Comparison of ENCODE assay signal across 22 cellular contexts in the genomic region with DNA sequence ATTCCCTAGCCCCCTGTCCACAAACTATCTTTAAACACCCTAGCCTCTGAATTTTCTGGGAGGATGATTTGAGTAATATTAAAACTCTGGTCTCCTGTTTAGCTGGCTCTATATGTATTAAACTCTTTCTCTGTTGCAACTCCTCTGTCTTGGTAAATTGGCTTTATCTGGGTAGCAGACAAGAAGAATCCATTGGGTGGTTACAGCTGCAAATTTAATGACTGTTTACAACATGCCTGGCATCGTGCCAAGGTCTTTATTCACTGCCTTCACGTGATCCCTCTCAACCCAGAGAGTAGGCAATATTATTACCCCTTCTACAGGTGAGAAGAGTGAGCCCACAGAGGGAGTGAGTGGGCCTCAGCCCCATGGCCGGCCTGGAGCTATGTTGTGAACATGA. TPM values are rescaled to one million over a fixed set of nuclear protein-coding genes. Genes with fewer than 3 reads are reported as not detected.
A peak's percentile ranks its signal among the peaks of the same experiment; 100 is the strongest.
DNase-seq lines count a peak whose midpoint lies in the region; ATAC-seq, FAIRE-seq and TF ChIP-seq lines count a peak whose summit lies in the region.
"Had no signal": no experiment of that assay in that cellular context is flagged by ENCODE, and none has a peak within 500 bp of the region (broad histone marks: within the 10 kb centered on the region; RNA-seq: fewer than 3 reads in every experiment).

No MANE protein-coding gene starts in this region.

- BruUV-seq in K562 (replicated peaks; lab: Mats Ljungman, UMichigan), result no TSS peak

- H4K20me1 ChIP-seq in GM23248 (ENCODE audit: insufficient read depth), result no peaks in the 10 kb centered on the region
- no peaks in the 10 kb centered on the region for H4K20me1 ChIP-seq in K562 (replicated peaks; ENCODE audit: control insufficient read depth, insufficient read depth, low read length)
- H4K20me1 ChIP-seq: BLaER1 had no signal

- no peak overlapping the region for H3K4me3 Mint-ChIP-seq in CD4-positive, alpha-beta memory T cell
- H3K4me3 Mint-ChIP-seq: CD8-positive, alpha-beta T cell had no signal

- no peak for FAIRE-seq in K562 (lab: Jason Lieb, UNC)
- FAIRE-seq: A549, D721Med, H54 had no signal

- H2AFZ ChIP-seq in GM23248 (no peak overlapping the region), K562 (ENCODE audit: low read depth, low read length) (no peak overlapping the region)

- ATAC-seq in K562 (no peak), Right ventricle myocardium superior (ENCODE audit: poor library complexity) (no peak)
- ATAC-seq: A549; CD8-positive, alpha-beta T cell had no signal

- no peak for TF ChIP-seq RAD21 in K562 (CRISPR knock-in tag; conservative IDR thresholded peaks at IDR 0.05 in 1 of 2, IDR thresholded peaks at IDR 0.05 in 1 of 2)

- H3K9me2 ChIP-seq in GM23248 (ENCODE audit: insufficient read depth), result no peaks in the 10 kb centered on the region

- in situ Hi-C loops in GM23248 (cut with MboI) (no loop called here), K562 (cut with MboI) (no loop called here)

- no peaks in the 10 kb centered on the region for H3F3A ChIP-seq in GM23248 (ENCODE audit: insufficient read depth)

- H3K9me3 Mint-ChIP-seq in CD4-positive, alpha-beta memory T cell, result peaks cover 2 to 29% (median 18%) of the 10 kb centered on the region in 8 donors

- H3K9ac ChIP-seq in GM23248 (no peak overlapping the region), K562 (ENCODE audit: insufficient read depth in 1 of 2, low read depth in 2 of 2, low read length in 2 of 2) (no peak overlapping the region)
- H3K9ac ChIP-seq: BLaER1 had no signal

- DNase-seq in NCI-H345 (lab: John Stamatoyannopoulos, UW), result peak; percentile 1
- DNase-seq in NCI-H345 treated with DMSO at 0.1 percent for 48 hours (lab: John Stamatoyannopoulos, UW; ENCODE audit: unreplicated experiment), result no peak
- peak; percentile 28 for DNase-seq in GM23248
- DNase-seq in NCI-H1105 (lab: John Stamatoyannopoulos, UW), result peak; percentile 15
- DNase-seq in K562 (ENCODE audit: extremely low read depth in 1 of 4, low spot score in 3 of 4), result no peak
- no peak for DNase-seq in DMS53 treated with DMSO at 0.1 percent for 48 hours (lab: John Stamatoyannopoulos, UW; ENCODE audit: unreplicated experiment)
- no peak for DNase-seq in CD4-positive, alpha-beta memory T cell
- no peak for DNase-seq in Right ventricle myocardium superior
- DNase-seq: CD8-positive, alpha-beta T cell; DND-41; GDM1; NCI-H2029 treated with DMSO at 0.1 percent for 48 hours; NCI-H2227 treated with DMSO at 0.1 percent for 48 hours; NCI-H524 treated with DMSO at 0.1 percent for 48 hours; SIG-M5; T-helper 1 cell; T-helper 9 cell had no signal

- H3K27me3 ChIP-seq in GM23248 (replicated peaks; ENCODE audit: insufficient read depth) (no peaks in the 10 kb centered on the region; the same call in 1 of the 2 replicates), K562 (ENCODE audit: control insufficient read depth in 2 of 2, insufficient read depth in 2 of 2, low read length in 2 of 2) (peaks cover 0 to 4% of the 10 kb centered on the region in 2 experiments; a peak in 1 of 5 replicates)
- H3K27me3 ChIP-seq in CD4-positive, alpha-beta memory T cell (ENCODE audit: insufficient read depth, low read length), result peaks cover 5% of the 10 kb centered on the region
- H3K27me3 ChIP-seq: BLaER1 had no signal

- peaks cover 6 to 10% of the 10 kb centered on the region in 2 donors for H3K27me3 Mint-ChIP-seq in CD4-positive, alpha-beta memory T cell

- H3K27ac Mint-ChIP-seq in CD4-positive, alpha-beta memory T cell, result no peak overlapping the region
- H3K27ac Mint-ChIP-seq: CD8-positive, alpha-beta T cell had no signal

- POLR2A ChIA-PET in K562 (lab: Yijun Ruan, JAX), result no interaction called here
- POLR2A ChIA-PET in CD4-positive, alpha-beta memory T cell (lab: Charles Lee; ENCODE audit: partially characterized antibody), result no interaction called here

- H3K4me1 ChIP-seq in GM23248 (ENCODE audit: insufficient read depth), result no peaks in the 10 kb centered on the region
- no peaks in the 10 kb centered on the region for H3K4me1 ChIP-seq in K562 (replicated peaks in 1 of 2; ENCODE audit: control insufficient read depth in 2 of 2, insufficient read depth in 2 of 2, low read length in 2 of 2)
- H3K4me1 ChIP-seq in CD4-positive, alpha-beta memory T cell (ENCODE audit: insufficient read depth, low read length), result no peaks in the 10 kb centered on the region
- H3K4me1 ChIP-seq: A549 had no signal

- H3K4me3 ChIP-seq in GM23248 (no peak overlapping the region), K562 (no peak overlapping the region)
- no peak overlapping the region for H3K4me3 ChIP-seq in CD4-positive, alpha-beta memory T cell (ENCODE audit: low read length in 2 of 2)
- H3K4me3 ChIP-seq: A549, BLaER1 had no signal

- no peak overlapping the region for H3K27ac ChIP-seq in GM23248
- no peak overlapping the region for H3K27ac ChIP-seq in K562 (ENCODE audit: extremely low read depth, low read depth, low read length)
- no peak overlapping the region for H3K27ac ChIP-seq in CD4-positive, alpha-beta memory T cell (ENCODE audit: low read depth, low read length)
- H3K27ac ChIP-seq: A549, BLaER1 had no signal

- H3K4me1 Mint-ChIP-seq in CD4-positive, alpha-beta memory T cell, result no peaks in the 10 kb centered on the region

- H3K4me2 ChIP-seq in GM23248 (ENCODE audit: unreplicated experiment) (no peak overlapping the region), K562 (ENCODE audit: insufficient read depth, low read length) (no peak overlapping the region)
- H3K4me2 ChIP-seq: A549, BLaER1 had no signal

- 26 to 28% methylated on average over 3 of the region's 3 CpGs for WGBS in GM23248 (ENCODE audit: low coverage in 1 of 2, low lambda C conversion rate in 2 of 2, missing lambda C conversion rate in 2 of 2), 2 experiments
- 0% methylated on average over 3 of the region's 3 CpGs for WGBS in K562 (ENCODE audit: insufficient coverage, low coverage, missing lambda C conversion rate)

- H3K9me3 ChIP-seq in GM23248 (ENCODE audit: low read depth) (no peaks in the 10 kb centered on the region), K562 (replicated peaks; ENCODE audit: control insufficient read depth, insufficient read depth, low read depth, low read length) (no peaks in the 10 kb centered on the region)
- H3K9me3 ChIP-seq in CD4-positive, alpha-beta memory T cell (ENCODE audit: control insufficient read depth in 1 of 2, low read length in 2 of 2), result peaks cover 0 to 3% of the 10 kb centered on the region in 2 donors

- H3K9me1 ChIP-seq in K562 (ENCODE audit: control insufficient read depth, insufficient read depth, low read length), result no peaks in the 10 kb centered on the region

- intact Hi-C loops in K562 (cut with micrococcal nuclease) (no loop called here), Right ventricle myocardium superior (cut with DNase I) (no loop called here)
- intact Hi-C loops in CD4-positive, alpha-beta memory T cell (cut with micrococcal nuclease), result no loop called here

- CTCF ChIA-PET in K562 (lab: Yijun Ruan, JAX; ENCODE audit: low intra/inter-chr PET ratio), result no interaction called here
- CTCF ChIA-PET in CD4-positive, alpha-beta memory T cell (lab: Charles Lee; ENCODE audit: partially characterized antibody), result no interaction called here

- TF ChIP-seq EP300 in K562 (IDR thresholded peaks at IDR 0.05; ENCODE audit: low read length), result no peak

- H3K36me3 ChIP-seq in GM23248 (ENCODE audit: low read depth), result no peaks in the 10 kb centered on the region
- no peaks in the 10 kb centered on the region for H3K36me3 ChIP-seq in K562 (ENCODE audit: control insufficient read depth, insufficient read depth, low read length)
- H3K36me3 ChIP-seq in CD4-positive, alpha-beta memory T cell (ENCODE audit: insufficient read depth, low read length), result no peaks in the 10 kb centered on the region

- H3K79me2 ChIP-seq in GM23248 (ENCODE audit: insufficient read depth), result no peaks in the 10 kb centered on the region
- no peaks in the 10 kb centered on the region for H3K79me2 ChIP-seq in K562 (ENCODE audit: control insufficient read depth, insufficient read depth, low read length)

- TF ChIP-seq POLR2A in K562 (conservative IDR thresholded peaks at IDR 0.05), result no peak

- no peaks in the 10 kb centered on the region for H3K36me3 Mint-ChIP-seq in CD4-positive, alpha-beta memory T cell
- H3K36me3 Mint-ChIP-seq: CD8-positive, alpha-beta T cell had no signal

- TF ChIP-seq CTCF in K562 (IDR thresholded peaks at IDR 0.05 in 2 of 3, conservative IDR thresholded peaks at IDR 0.05 in 1 of 3; ENCODE audit: insufficient read depth in 2 of 3, low read depth in 1 of 3, low read length in 3 of 3), result no peak

TF ChIP-seq in K562, 482 proteins besides CTCF, POLR2A, EP300 and RAD21 (continues in another document):
- TF ChIP-seq TBL1XR1 (IDR thresholded peaks at IDR 0.05; ENCODE audit: low read length in 2 of 2) (no peak), EGR1 (conservative IDR thresholded peaks at IDR 0.05) (no peak), USF2 (CRISPR knock-in tag; IDR thresholded peaks at IDR 0.05) (0 out of 2 replicates have a peak, but pooled peaks have one; percentile 3)

RNA-seq across cellular contexts. Expression of gene CUX2, which starts 35.8 kb away (rescaled TPM):
- total RNA-seq in GM23248 (2014; rRNA removed; shearing (Covaris generic)), result not detected in 2 replicates
- not detected in 2 replicates for polyA plus RNA-seq in GM23248 (2016; fragmentation: Nextera tagmentation; extraction: Ambion mirVana)
- total RNA-seq in K562 (2011; cell fraction: chromatin; rRNA removed; ENCODE audit: low replicate concordance), result not detected in 2 replicates
- not detected in 2 replicates for total RNA-seq in K562 (2011; cell fraction: nucleolus; rRNA removed)
- not detected in 2 replicates for total RNA-seq in K562 (2011; cell fraction: nucleoplasm; rRNA removed)
- not detected in 2 replicates for total RNA-seq in K562 (2014; rRNA removed)
- not detected in 2 replicates for total RNA-seq in K562 (2014; rRNA removed; fragmentation: Illumina TruSeq; extraction: Trizol)
- not detected in 2 replicates for total RNA-seq in K562 (2015; rRNA removed; fragmentation: Illumina TruSeq; extraction: Trizol)
- not detected in 2 replicates for total RNA-seq in K562 (2021)
- polyA plus RNA-seq in K562 (2011; rRNA removed), result not detected in 2 replicates
- not detected in 2 replicates for polyA plus RNA-seq in K562 (2011; cell fraction: cytosol; rRNA removed)
- not detected in 2 replicates for polyA plus RNA-seq in K562 (2011; cell fraction: nucleus; rRNA removed)
- polyA plus RNA-seq in K562 (2012), result not detected in 2 replicates
- not detected in 2 replicates for polyA plus RNA-seq in K562 (2014; fragmentation: Illumina TruSeq; extraction: Trizol)
- not detected for polyA plus RNA-seq in K562 (2014; fragmentation: Nextera tagmentation; extraction: Ambion mirVana)
- polyA plus RNA-seq in K562 (2014; rRNA removed), result not detected in 2 replicates
- not detected in 2 replicates for polyA minus RNA-seq in K562 (2011; rRNA and poly(A)+ RNA removed)
- not detected in 2 replicates for polyA minus RNA-seq in K562 (2011; cell fraction: cytosol; rRNA and poly(A)+ RNA removed)
- polyA minus RNA-seq in K562 (2011; cell fraction: nucleus; rRNA and poly(A)+ RNA removed), result not detected in 2 replicates
- not detected for total RNA-seq in CD4-positive, alpha-beta memory T cell
- polyA plus RNA-seq in CD4-positive, alpha-beta memory T cell, result not detected
- not detected for total RNA-seq in Right ventricle myocardium superior
- total RNA-seq: RPMI7951 had no signal

Comparison
In these comparisons a context has a peak if more than half of its experiments do, and no peak if none do; other contexts are left out.
1. DNase-seq: peak in NCI-H345 (single experiment), GM23248 (single experiment) and NCI-H1105 (single experiment); none in NCI-H345 treated with DMSO at 0.1 percent for 48 hours (single experiment), K562 (0 of 4), DMS53 treated with DMSO at 0.1 percent for 48 hours (single experiment), CD4-positive, alpha-beta memory T cell (0 of 5) and Right ventricle myocardium superior (single experiment).